In genomic region chr12:65325183-65325582, GRCh38 we compare ENCODE assay signal across 2 cellular contexts.
TF ChIP-seq lines count a peak whose summit lies in the region.

No MANE protein-coding gene starts in this region.

TF ChIP-seq in GM23338, 12 proteins besides CTCF, POLR2A, EP300 and RAD21:
- TF ChIP-seq REST (IDR thresholded peaks at IDR 0.05; ENCODE audit: unreplicated experiment) (no peak), ETS1 (IDR thresholded peaks at IDR 0.05) (no peak), ZNF114 (CRISPR knock-in tag; IDR thresholded peaks at IDR 0.05) (no peak), NANOG (IDR thresholded peaks at IDR 0.05; ENCODE audit: borderline replicate concordance) (no peak)

TF ChIP-seq in IMR-90, 13 proteins besides CTCF, POLR2A, EP300 and RAD21:
- no peak for TF ChIP-seq CHD1 (IDR thresholded peaks at IDR 0.05; ENCODE audit: low read depth, low read length)
- TF ChIP-seq SMC3 (IDR thresholded peaks at IDR 0.05; ENCODE audit: low read depth, low read length) = no peak
- TF ChIP-seq MAFK (IDR thresholded peaks at IDR 0.05; ENCODE audit: low read depth, low read length) = no peak
